ENCODE assay signal across 11 cellular contexts in genomic region chr16:28543072-28543471, GRCh38. TPM values are rescaled to one million over a fixed set of nuclear protein-coding genes. Genes with fewer than 3 reads are reported as not detected.
A peak's percentile ranks its signal among the peaks of the same experiment; 100 is the strongest.
DNase-seq lines count a peak whose midpoint lies in the region; ATAC-seq and TF ChIP-seq lines count a peak whose summit lies in the region.
"Had no signal": no experiment of that assay in that cellular context is flagged by ENCODE, and none has a peak within 500 bp of the region (broad histone marks: within the 10 kb centered on the region; RNA-seq: fewer than 3 reads in every experiment).

No MANE protein-coding gene starts in this region.

- H3K9me3 ChIP-seq in prostate gland (no peaks in the 10 kb centered on the region), osteoblast (ENCODE audit: low read depth, low read length) (no peaks in the 10 kb centered on the region)

- 16% methylated on average over 7 of the region's 7 CpGs for WGBS in prostate gland

- H3K9me3 Mint-ChIP-seq in naive thymus-derived CD8-positive, alpha-beta T cell, result no peaks in the 10 kb centered on the region
- H3K9me3 Mint-ChIP-seq: nephron progenitor cell had no signal

- H3K27ac ChIP-seq in prostate gland (peak overlapping the region; percentile 61 to 78), osteoblast (ENCODE audit: low read depth, low read length) (no peak overlapping the region)

- TF ChIP-seq POLR2A in prostate gland (IDR thresholded peaks at IDR 0.05), result peak; percentile 14

- H2AFZ ChIP-seq in osteoblast (ENCODE audit: low read length), result no peak overlapping the region

- H3K4me1 ChIP-seq in prostate gland (replicated peaks) (no peaks in the 10 kb centered on the region), osteoblast (ENCODE audit: insufficient read depth, low read length) (peaks cover 9% of the 10 kb centered on the region)

- H3K4me3 ChIP-seq in epithelial cell of esophagus (ENCODE audit: low read length) (no peak overlapping the region), prostate gland (no peak overlapping the region), osteoblast (ENCODE audit: insufficient read depth, low read length) (no peak overlapping the region)

- peaks cover 0 to 9% (median 6%) of the 10 kb centered on the region in 4 donors for H3K4me1 Mint-ChIP-seq in naive thymus-derived CD8-positive, alpha-beta T cell

- POLR2A ChIA-PET in naive thymus-derived CD8-positive, alpha-beta T cell (lab: Charles Lee), result interaction anchor here (0.8 kb wide), 1 partner anchor 8 kb away, joined by 3 read pairs; no protein-coding TSS in a partner anchor

- no peak for TF ChIP-seq CTCF in epithelial cell of esophagus (IDR thresholded peaks at IDR 0.05; ENCODE audit: insufficient read depth, low read depth, low read length, missing control alignments)
- TF ChIP-seq CTCF in prostate gland (IDR thresholded peaks at IDR 0.05), result no peak
- no peak for TF ChIP-seq CTCF in osteoblast (IDR thresholded peaks at IDR 0.05; ENCODE audit: extremely low read depth, low read depth, low read length)

- H3K27ac Mint-ChIP-seq in naive thymus-derived CD8-positive, alpha-beta T cell, result peak overlapping the region in 1 of 10 donors; percentile 84
- H3K27ac Mint-ChIP-seq: nephron progenitor cell had no signal

- H4K20me1 ChIP-seq in osteoblast (ENCODE audit: insufficient read depth, low read length), result no peaks in the 10 kb centered on the region

- no peaks in the 10 kb centered on the region for H3K27me3 Mint-ChIP-seq in naive thymus-derived CD8-positive, alpha-beta T cell

- no peak overlapping the region for H3K4me2 ChIP-seq in osteoblast (ENCODE audit: insufficient read depth, low read length)

- no peaks in the 10 kb centered on the region for H3K36me3 Mint-ChIP-seq in naive thymus-derived CD8-positive, alpha-beta T cell

- intact Hi-C loops in prostate gland (cut with DNase I), result no loop called here

- no peak overlapping the region for H3K4me3 Mint-ChIP-seq in naive thymus-derived CD8-positive, alpha-beta T cell

- DNase-seq in DMS79 (lab: John Stamatoyannopoulos, UW) (peak; percentile 38), NCI-H774 (lab: John Stamatoyannopoulos, UW) (peak; percentile 74), epithelial cell of esophagus (ENCODE audit: low read depth) (peak; percentile 49), prostate gland (ENCODE audit: low spot score) (peak; percentile 80), osteoblast (ENCODE audit: insufficient read length, low spot score, missing footprints) (no peak)
- DNase-seq in naive thymus-derived CD8-positive, alpha-beta T cell, result no peak
- DNase-seq: nephron progenitor cell had no signal

- peaks cover 5% of the 10 kb centered on the region for H3K79me2 ChIP-seq in osteoblast (ENCODE audit: insufficient read depth, low read length)

- H3K27me3 ChIP-seq in prostate gland (replicated peaks; ENCODE audit: insufficient read depth), result no peaks in the 10 kb centered on the region
- H3K27me3 ChIP-seq in osteoblast (ENCODE audit: insufficient read depth, low read length), result no peaks in the 10 kb centered on the region

- H3K36me3 ChIP-seq in prostate gland (no peaks in the 10 kb centered on the region), osteoblast (ENCODE audit: insufficient read depth, low read length) (no peaks in the 10 kb centered on the region)

- no peak for ATAC-seq in naive thymus-derived CD8-positive, alpha-beta T cell
- ATAC-seq in HG02571 (IDR thresholded peaks at IDR 0.05; ENCODE audit: unreplicated experiment) (no peak), HG03025 (IDR thresholded peaks at IDR 0.05; ENCODE audit: low FRiP score, unreplicated experiment) (no peak)

RNA-seq across cellular contexts. Expression of gene NUPR1, which starts 4.3 kb away (rescaled TPM):
- total RNA-seq in prostate gland, result 100 to 1,000 TPM in 1 of 2 donors, 10 to 100 TPM in 1; 79.6 to 107 TPM
- under 1 TPM in 1 of 2 experiments, not detected in 1; 0.05 TPM for total RNA-seq in naive thymus-derived CD8-positive, alpha-beta T cell
- not detected for polyA plus RNA-seq in naive thymus-derived CD8-positive, alpha-beta T cell
- total RNA-seq in osteoblast, result 27.9 and 31.5 TPM in 2 replicates

RNA-seq across cellular contexts. Expression of gene SGF29, which starts 10.6 kb away (rescaled TPM):
- total RNA-seq in prostate gland, result 10 to 100 TPM; 32.2 to 59.7 TPM
- total RNA-seq in naive thymus-derived CD8-positive, alpha-beta T cell, result 10 to 100 TPM; 68.3 to 73.0 TPM
- 10 to 100 TPM; 48.3 to 71.7 (median 50.4) TPM for polyA plus RNA-seq in naive thymus-derived CD8-positive, alpha-beta T cell
- 9.4 and 13.4 TPM in 2 replicates for total RNA-seq in osteoblast

RNA-seq across cellular contexts. Expression of gene IL27, which starts 36.4 kb away (rescaled TPM):
- not detected for total RNA-seq in prostate gland
- total RNA-seq in naive thymus-derived CD8-positive, alpha-beta T cell, result not detected
- not detected for polyA plus RNA-seq in naive thymus-derived CD8-positive, alpha-beta T cell
- total RNA-seq in osteoblast, result not detected in 2 replicates
- total RNA-seq: glomerular endothelial cell, NCI-H460 had no signal

RNA-seq across cellular contexts. Expression of gene APOBR, which starts 48.6 kb away (rescaled TPM):
- 1 to 10 TPM; 1.3 to 3.4 TPM for total RNA-seq in prostate gland
- total RNA-seq in naive thymus-derived CD8-positive, alpha-beta T cell, result 1 to 10 TPM; 7.6 to 9.0 TPM
- 1 to 10 TPM in 1 of 3 donors, under 1 TPM in 2; 0.38 to 1.1 (median 0.76) TPM for polyA plus RNA-seq in naive thymus-derived CD8-positive, alpha-beta T cell
- total RNA-seq in osteoblast, result under 0.01 TPM in 1 of 2 replicates, not detected in the other
- total RNA-seq: glomerular endothelial cell had no signal

RNA-seq across cellular contexts. Expression of gene CLN3, which starts 51.2 kb away (rescaled TPM):
- total RNA-seq in prostate gland (10 to 100 TPM; 30.6 to 47.3 TPM), osteoblast (27.9 and 28.0 TPM in 2 replicates)
- 10 to 100 TPM; 71.0 to 79.6 TPM for total RNA-seq in naive thymus-derived CD8-positive, alpha-beta T cell
- polyA plus RNA-seq in naive thymus-derived CD8-positive, alpha-beta T cell, result 10 to 100 TPM; 16.2 to 27.2 (median 17.2) TPM

Comparison
In these comparisons a context has a peak if more than half of its experiments do, and no peak if none do; other contexts are left out.
1. DNase-seq: peak in DMS79 (single experiment), NCI-H774 (single experiment), epithelial cell of esophagus (single experiment) and prostate gland (single experiment); none in naive thymus-derived CD8-positive, alpha-beta T cell (0 of 10) and osteoblast (single experiment).
2. RNA of gene NUPR1, which starts 4.3 kb away (total RNA-seq): 79.6 to 107 TPM in prostate gland and 27.9 to 31.5 TPM in osteoblast; 0.05 TPM in naive thymus-derived CD8-positive, alpha-beta T cell; every median in the first group is over 10 times any median in the second.